Comparison of ENCODE assay signal across 9 cellular contexts in genomic region chr9:14326264-14326826, GRCh38. TPM values are rescaled to one million over a fixed set of nuclear protein-coding genes. Genes with fewer than 3 reads are reported as not detected.
DNase-seq lines count a peak whose midpoint lies in the region; ATAC-seq and TF ChIP-seq lines count a peak whose summit lies in the region.
"Had no signal": no experiment of that assay in that cellular context is flagged by ENCODE, and none has a peak within 500 bp of the region (broad histone marks: within the 10 kb centered on the region; RNA-seq: fewer than 3 reads in every experiment).

No MANE protein-coding gene starts in this region.

- no peak for TF ChIP-seq POLR2A in esophagus squamous epithelium (IDR thresholded peaks at IDR 0.05)

- ATAC-seq in HG02759 (IDR thresholded peaks at IDR 0.05; ENCODE audit: unreplicated experiment) (peak; percentile 20), esophagus mucosa (peak; percentile 28), HG02763 (IDR thresholded peaks at IDR 0.05; ENCODE audit: unreplicated experiment) (no peak), HG03196 (IDR thresholded peaks at IDR 0.05; ENCODE audit: unreplicated experiment) (no peak)

- 68 to 70% methylated on average over 3 of the region's 3 CpGs for WGBS in esophagus squamous epithelium, 2 donors

- TF ChIP-seq CTCF in esophagus squamous epithelium (IDR thresholded peaks at IDR 0.05) = no peak

- no peak overlapping the region for H3K27ac ChIP-seq in esophagus squamous epithelium

- peaks cover 4 to 44% (median 5%) of the 10 kb centered on the region in 3 donors for H3K4me1 ChIP-seq in esophagus squamous epithelium

- no peak overlapping the region for H3K4me3 ChIP-seq in esophagus squamous epithelium
- H3K4me3 ChIP-seq: skin epidermis had no signal

- intact Hi-C loops in esophagus squamous epithelium (cut with DNase I) = no loop called here

- no peaks in the 10 kb centered on the region for H3K36me3 ChIP-seq in esophagus squamous epithelium

- peaks cover 0 to 20% (median 0%) of the 10 kb centered on the region in 4 donors for H3K27me3 ChIP-seq in esophagus squamous epithelium

- DNase-seq in DMS53 treated with DMSO at 0.1 percent for 48 hours (lab: John Stamatoyannopoulos, UW; ENCODE audit: unreplicated experiment) (peak; percentile 76), NCI-H345 treated with DMSO at 0.1 percent for 48 hours (lab: John Stamatoyannopoulos, UW; ENCODE audit: unreplicated experiment) (peak; percentile 98), GDM1 (lab: John Stamatoyannopoulos, UW) (no peak), esophagus squamous epithelium (lab: John Stamatoyannopoulos, UW) (no peak)

- H3K9me3 ChIP-seq in esophagus squamous epithelium = no peaks in the 10 kb centered on the region

RNA-seq across cellular contexts. Expression of gene NFIB, which starts 12.4 kb away (rescaled TPM):
- total RNA-seq in esophagus mucosa (37.2 TPM), esophagus squamous epithelium (10 to 100 TPM; 16.8 to 38.1 (median 23.0) TPM)

Comparison
In these comparisons a context has a peak if more than half of its experiments do, and no peak if none do; other contexts are left out.
1. DNase-seq: peak in DMS53 treated with DMSO at 0.1 percent for 48 hours (single experiment) and NCI-H345 treated with DMSO at 0.1 percent for 48 hours (single experiment); none in GDM1 (single experiment) and esophagus squamous epithelium (single experiment).
2. ATAC-seq: peak in HG02759 (single experiment) and esophagus mucosa (single experiment); none in HG02763 (single experiment) and HG03196 (single experiment).